Comparison of ENCODE assay signal across 8 cellular contexts in genomic region chr12:11649413-11650278, GRCh38. TPM values are rescaled to one million over a fixed set of nuclear protein-coding genes. Genes with fewer than 3 reads are reported as not detected.
DNase-seq lines count a peak whose midpoint lies in the region; ATAC-seq and TF ChIP-seq lines count a peak whose summit lies in the region.

Gene ETV6, plus strand, starts transcription at chr12:11649674. Its CDS starts 454 bp downstream, at chr12:11650128.

- TF ChIP-seq EP300 in Ishikawa (IDR thresholded peaks at IDR 0.05; ENCODE audit: borderline replicate concordance), result no peak

- POLR2A ChIA-PET in naive thymus-derived CD8-positive, alpha-beta T cell (lab: Charles Lee), result interaction anchor here (0.5 to 1.9 kb wide), 11 partner anchors 8 to 1076 kb away, joined by 3 to 12 read pairs (median 4); no protein-coding TSS in a partner anchor

- peak within 1 kb of the TSS; percentile 94 for H3K4me3 Mint-ChIP-seq in activated T-helper 2 cell treated with anti-CD3 and anti-CD28 coated beads, Interferon-gamma antibody, Interleukin-2, Interleukin-4, amounts not matched to agents 10 μg/mL and 5 μg/mL and 100 μg/mL, durations not matched to agents 14 hours and 24 hours and 36 hours (ENCODE audit: low read depth)
- peak within 1 kb of the TSS; percentile 95 to 99 (median 98) for H3K4me3 Mint-ChIP-seq in naive thymus-derived CD8-positive, alpha-beta T cell

- H3K27ac Mint-ChIP-seq in activated T-helper 2 cell treated with anti-CD3 and anti-CD28 coated beads, Interferon-gamma antibody, Interleukin-2, Interleukin-4, amounts not matched to agents 10 μg/mL and 5 μg/mL and 100 μg/mL, durations not matched to agents 14 hours and 24 hours and 36 hours, result peak within 1 kb of the TSS; percentile 99
- peak within 1 kb of the TSS; percentile 94 to 99 (median 97) for H3K27ac Mint-ChIP-seq in naive thymus-derived CD8-positive, alpha-beta T cell

- peaks cover 2% of the 10 kb centered on the region for H3K27me3 Mint-ChIP-seq in activated T-helper 2 cell treated with anti-CD3 and anti-CD28 coated beads, Interferon-gamma antibody, Interleukin-2, Interleukin-4, amounts not matched to agents 10 μg/mL and 5 μg/mL and 100 μg/mL, durations not matched to agents 14 hours and 24 hours and 36 hours (ENCODE audit: low read depth)
- H3K27me3 Mint-ChIP-seq in naive thymus-derived CD8-positive, alpha-beta T cell, result no peaks in the 10 kb centered on the region

- no peaks in the 10 kb centered on the region for H3K9me3 Mint-ChIP-seq in activated T-helper 2 cell treated with anti-CD3 and anti-CD28 coated beads, Interferon-gamma antibody, Interleukin-2, Interleukin-4, amounts not matched to agents 10 μg/mL and 5 μg/mL and 100 μg/mL, durations not matched to agents 14 hours and 24 hours and 36 hours
- no peaks in the 10 kb centered on the region for H3K9me3 Mint-ChIP-seq in naive thymus-derived CD8-positive, alpha-beta T cell

- ATAC-seq in GM21576 (IDR thresholded peaks at IDR 0.05; ENCODE audit: unreplicated experiment), result peak; percentile 42
- ATAC-seq in naive thymus-derived CD8-positive, alpha-beta T cell, result peak; percentile 58 to 66
- ATAC-seq in stimulated activated naive CD8-positive, alpha-beta T cell treated with anti-CD3 and anti-CD28 coated beads, Interleukin-15, Interleukin-2, amounts not matched to agents 100 U/mL and 50 U/mL, for 24 hours, result peak; percentile 64

- DNase-seq in DMS53 treated with DMSO at 0.1 percent for 48 hours (lab: John Stamatoyannopoulos, UW; ENCODE audit: unreplicated experiment) (peak; percentile 94), RPMI7951 (ENCODE audit: low read depth) (peak; percentile 91), fibroblast of peridontal ligament (ENCODE audit: extremely low read depth) (peak; percentile 95)
- peak; percentile 73 for DNase-seq in activated T-helper 2 cell treated with anti-CD3 and anti-CD28 coated beads, Interferon-gamma antibody, Interleukin-2, Interleukin-4, amounts not matched to agents 10 μg/mL and 5 μg/mL and 100 μg/mL, durations not matched to agents 14 hours and 24 hours and 36 hours (ENCODE audit: low spot score)
- DNase-seq in naive thymus-derived CD8-positive, alpha-beta T cell, result peak; percentile 39 to 77 (median 58)
- DNase-seq in stimulated activated naive CD8-positive, alpha-beta T cell treated with anti-CD3 and anti-CD28 coated beads, Interleukin-15, Interleukin-2, amounts not matched to agents 100 U/mL and 50 U/mL, for 24 hours, result peak; percentile 76

- H3K36me3 Mint-ChIP-seq in activated T-helper 2 cell treated with anti-CD3 and anti-CD28 coated beads, Interferon-gamma antibody, Interleukin-2, Interleukin-4, amounts not matched to agents 10 μg/mL and 5 μg/mL and 100 μg/mL, durations not matched to agents 14 hours and 24 hours and 36 hours (ENCODE audit: low read depth), result peaks cover 22% of the 10 kb centered on the region
- peaks cover 0 to 4% (median 0%) of the 10 kb centered on the region in 3 donors for H3K36me3 Mint-ChIP-seq in naive thymus-derived CD8-positive, alpha-beta T cell

- H3K4me1 Mint-ChIP-seq in activated T-helper 2 cell treated with anti-CD3 and anti-CD28 coated beads, Interferon-gamma antibody, Interleukin-2, Interleukin-4, amounts not matched to agents 10 μg/mL and 5 μg/mL and 100 μg/mL, durations not matched to agents 14 hours and 24 hours and 36 hours (ENCODE audit: low read depth), result peaks cover 31% of the 10 kb centered on the region
- H3K4me1 Mint-ChIP-seq in naive thymus-derived CD8-positive, alpha-beta T cell, result peaks cover 17 to 46% (median 36%) of the 10 kb centered on the region in 4 donors

- no peak for TF ChIP-seq RAD21 in Ishikawa (IDR thresholded peaks at IDR 0.05; ENCODE audit: low read depth)

- intact Hi-C loops in activated T-helper 2 cell treated with anti-CD3 and anti-CD28 coated beads, Interferon-gamma antibody, Interleukin-2, Interleukin-4, amounts not matched to agents 10 μg/mL and 5 μg/mL and 100 μg/mL, durations not matched to agents 14 hours and 24 hours and 36 hours (cut with micrococcal nuclease), result loop anchor here (1.0 to 5.0 kb wide), 9 partner anchors 53 to 1068 kb away; partner anchors contain the start of genes BORCS5 and CDKN1B

TF ChIP-seq in Ishikawa, 13 proteins besides CTCF, POLR2A, EP300 and RAD21:
- TF ChIP-seq EGR1 (IDR thresholded peaks at IDR 0.05) (peak; percentile 54), CEBPB (IDR thresholded peaks at IDR 0.05) (no peak), TAF1 (IDR thresholded peaks at IDR 0.05; ENCODE audit: low read depth) (peak; percentile 40), YY1 (IDR thresholded peaks at IDR 0.05; ENCODE audit: low read depth) (no peak), TCF12 (IDR thresholded peaks at IDR 0.05; ENCODE audit: low read depth) (no peak)
- TF ChIP-seq, protein P1, sequence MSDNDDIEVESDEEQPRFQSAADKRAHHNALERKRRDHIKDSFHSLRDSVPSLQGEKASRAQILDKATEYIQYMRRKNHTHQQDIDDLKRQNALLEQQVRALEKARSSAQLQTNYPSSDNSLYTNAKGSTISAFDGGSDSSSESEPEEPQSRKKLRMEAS (IDR thresholded peaks at IDR 0.05), result no peak

RNA-seq across cellular contexts. Expression of gene ETV6, which starts in this region (rescaled TPM):
- 6.4 and 7.9 TPM in 2 replicates for total RNA-seq in RPMI7951 (2014; rRNA removed; shearing (Covaris generic))
- 68.2 and 69.4 TPM in 2 replicates for total RNA-seq in activated T-helper 2 cell treated with anti-CD3 and anti-CD28 coated beads, Interferon-gamma antibody, Interleukin-2, Interleukin-4, amounts not matched to agents 10 μg/mL and 5 μg/mL and 100 μg/mL, durations not matched to agents 14 hours and 24 hours and 36 hours
- total RNA-seq in naive thymus-derived CD8-positive, alpha-beta T cell, result 10 to 100 TPM; 13.0 to 13.2 TPM
- 1 to 10 TPM in 2 of 3 donors, under 1 TPM in 1; 0.94 to 2.2 (median 1.3) TPM for polyA plus RNA-seq in naive thymus-derived CD8-positive, alpha-beta T cell

Comparison
In these comparisons a context has a peak if more than half of its experiments do, and no peak if none do; other contexts are left out.
1. Peak in every context shown above with its lines: DNase-seq and ATAC-seq.